ENCODE assay signal across 20 cellular contexts in the genomic region with DNA sequence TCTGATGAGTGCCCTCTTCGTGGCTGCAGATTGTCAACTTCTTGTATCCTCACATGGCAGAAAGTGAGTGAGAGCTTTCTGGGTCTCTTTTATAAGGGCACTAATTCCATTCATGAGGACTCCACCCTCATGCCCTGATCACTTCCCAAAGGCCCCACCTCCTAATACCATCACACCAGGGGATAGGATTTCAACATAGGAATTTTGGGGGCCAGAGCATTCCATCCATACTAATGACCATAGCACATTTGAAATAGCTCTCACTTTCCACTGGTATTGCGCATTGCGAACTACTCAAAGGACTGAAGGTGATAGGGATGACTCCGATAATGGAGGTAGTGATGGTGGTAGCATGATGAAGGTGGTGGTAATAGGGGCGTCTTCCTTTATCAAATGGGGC.
"Had no signal": no experiment of that assay in that cellular context is flagged by ENCODE, and none has a peak within 500 bp of the region (broad histone marks: within the 10 kb centered on the region; RNA-seq: fewer than 3 reads in every experiment).

No MANE protein-coding gene starts in this region.

- ATAC-seq: heart left ventricle; mucosa of descending colon; naive thymus-derived CD8-positive, alpha-beta T cell had no signal

- H3K36me3 Mint-ChIP-seq: naive thymus-derived CD8-positive, alpha-beta T cell had no signal

- H3K4me1 ChIP-seq: right atrium auricular region, stomach had no signal

- H3K4me3 ChIP-seq: coronary artery, heart left ventricle, mucosa of descending colon, right atrium auricular region, sigmoid colon, skin epidermis, stomach, thoracic aorta, upper lobe of left lung, vagina had no signal

- H3K4me3 Mint-ChIP-seq: naive thymus-derived CD8-positive, alpha-beta T cell; neural crest cell had no signal

- H3K27ac ChIP-seq: coronary artery, heart left ventricle, right atrium auricular region, sigmoid colon, skin epidermis, stomach, thoracic aorta, upper lobe of left lung, vagina had no signal

- DNase-seq: effector CD4-positive, alpha-beta T cell; foreskin melanocyte; heart left ventricle; hippocampal formation; kidney glomerular epithelial cell; mucosa of descending colon; naive thymus-derived CD8-positive, alpha-beta T cell; sigmoid colon; stimulated activated CD4-positive, alpha-beta T cell treated with anti-CD3 and anti-CD28 coated beads, Interleukin-2, amount 100 ng/mL, for 24 hours; stimulated activated CD4-positive, alpha-beta T cell treated with anti-CD3 and anti-CD28 coated beads, Interleukin-4, amount 100 ng/mL, for 4 hours; stimulated activated naive CD4-positive, alpha-beta T cell; stomach; substantia nigra; upper lobe of left lung had no signal

- H3K9me3 Mint-ChIP-seq: naive thymus-derived CD8-positive, alpha-beta T cell had no signal

- H3K36me3 ChIP-seq: heart left ventricle, right atrium auricular region, sigmoid colon, stomach, thoracic aorta, upper lobe of left lung, vagina had no signal

- H3K27me3 ChIP-seq: heart left ventricle, right atrium auricular region, sigmoid colon, stomach, upper lobe of left lung, vagina had no signal

- H3K9me3 ChIP-seq: mucosa of descending colon, sigmoid colon, stomach, thoracic aorta, upper lobe of left lung, vagina had no signal

- H3K27ac Mint-ChIP-seq: naive thymus-derived CD8-positive, alpha-beta T cell had no signal
